ENCODE assay signal across 9 cellular contexts in genomic region chr19:3162418-3163229, GRCh38. TPM values are rescaled to one million over a fixed set of nuclear protein-coding genes. Genes with fewer than 3 reads are reported as not detected.
A peak's percentile ranks its signal among the peaks of the same experiment; 100 is the strongest.
DNase-seq lines count a peak whose midpoint lies in the region; ATAC-seq, FAIRE-seq and TF ChIP-seq lines count a peak whose summit lies in the region.
"Had no signal": no experiment of that assay in that cellular context is flagged by ENCODE, and none has a peak within 500 bp of the region (broad histone marks: within the 10 kb centered on the region; RNA-seq: fewer than 3 reads in every experiment).

No MANE protein-coding gene starts in this region.

- H3K27ac ChIP-seq in PC-3 (ENCODE audit: low read length) (no peak overlapping the region), caudate nucleus (ENCODE audit: low read depth, low read length) (no peak overlapping the region), esophagus squamous epithelium (no peak overlapping the region)

- intact Hi-C loops in PC-3 (cut with micrococcal nuclease), result loop anchor here (1.0 kb wide), 1 partner anchor 33 kb away; no protein-coding TSS in a partner anchor
- intact Hi-C loops in head of caudate nucleus (cut with DNase I), result loop anchor here (10.0 kb wide), 1 partner anchor 208 kb away; no protein-coding TSS in a partner anchor
- intact Hi-C loops in esophagus squamous epithelium (cut with DNase I), result loop anchor here (5.0 kb wide), 1 partner anchor 85 kb away; no protein-coding TSS in a partner anchor

- POLR2A ChIA-PET in PC-3 (lab: Charles Lee; ENCODE audit: unreplicated experiment), result no interaction called here

- 57 to 78% methylated on average over 7 to 20 of the region's 38 CpGs for WGBS in esophagus squamous epithelium, 2 donors

- DNase-seq in AG08396 (ENCODE audit: low spot score), result peak; percentile 53
- peak; percentile 78 for DNase-seq in COLO829 (ENCODE audit: low spot score)
- DNase-seq in PC-3, result peak; percentile 14
- DNase-seq in epithelial cell of esophagus (ENCODE audit: low read depth), result peak; percentile 45
- DNase-seq in GM12891 (ENCODE audit: insufficient read length, low spot score), result no peak
- DNase-seq in caudate nucleus (lab: John Stamatoyannopoulos, UW), result no peak
- DNase-seq in head of caudate nucleus, result no peak
- DNase-seq in esophagus squamous epithelium (lab: John Stamatoyannopoulos, UW), result no peak

- H3K9me3 ChIP-seq in PC-3 (ENCODE audit: low read length) (no peaks in the 10 kb centered on the region), esophagus squamous epithelium (no peaks in the 10 kb centered on the region)

- TF ChIP-seq CTCF in PC-3 (conservative IDR thresholded peaks at IDR 0.05; ENCODE audit: low read depth, low read length), result no peak
- TF ChIP-seq CTCF in epithelial cell of esophagus (IDR thresholded peaks at IDR 0.05; ENCODE audit: insufficient read depth, low read depth, low read length, missing control alignments), result no peak
- no peak for TF ChIP-seq CTCF in esophagus squamous epithelium (IDR thresholded peaks at IDR 0.05)

- CTCF ChIA-PET in PC-3 (lab: Charles Lee), result interaction anchor here (3.8 kb wide), 1 partner anchor 34 kb away, joined by 28 read pairs; no protein-coding TSS in a partner anchor

- H3F3A ChIP-seq in PC-3 (ENCODE audit: low read length, unreplicated experiment), result no peaks in the 10 kb centered on the region

- H2AFZ ChIP-seq in PC-3 (ENCODE audit: low read length), result peak overlapping the region; percentile 87; the same call in 1 of the 2 replicates

- TF ChIP-seq POLR2A in GM12891 (IDR thresholded peaks at IDR 0.05; ENCODE audit: low read depth, low read length) (no peak), esophagus squamous epithelium (IDR thresholded peaks at IDR 0.05) (no peak)

- no peaks in the 10 kb centered on the region for H3K36me3 ChIP-seq in PC-3 (ENCODE audit: low read depth, low read length)
- H3K36me3 ChIP-seq in esophagus squamous epithelium, result peaks cover 0 to 88% (median 4%) of the 10 kb centered on the region in 3 donors

- FAIRE-seq in GM12891 (lab: Jason Lieb, UNC), result no peak

- H3K4me2 ChIP-seq in PC-3 (ENCODE audit: low read length), result peak overlapping the region; percentile 94

- H3K4me3 ChIP-seq in PC-3 (ENCODE audit: low read length) (no peak overlapping the region), epithelial cell of esophagus (ENCODE audit: low read length) (no peak overlapping the region), esophagus squamous epithelium (no peak overlapping the region)

- no peaks in the 10 kb centered on the region for H3K79me2 ChIP-seq in PC-3 (ENCODE audit: low read length)

- H3K4me1 ChIP-seq in PC-3 (ENCODE audit: insufficient read depth, low read length) (peaks cover 15% of the 10 kb centered on the region), esophagus squamous epithelium (peaks cover 0 to 14% (median 0%) of the 10 kb centered on the region in 3 donors)

- no peaks in the 10 kb centered on the region for H3K27me3 ChIP-seq in PC-3 (ENCODE audit: low read length)
- no peaks in the 10 kb centered on the region for H3K27me3 ChIP-seq in esophagus squamous epithelium

- no TSS peak for BruUV-seq in PC-3 (replicated peaks; lab: Mats Ljungman, UMichigan)

- ATAC-seq in PC-3, result no peak

- H4K20me1 ChIP-seq in PC-3 (ENCODE audit: low read length), result no peaks in the 10 kb centered on the region

- no peaks in the 10 kb centered on the region for H3K9me2 ChIP-seq in PC-3 (replicated peaks; ENCODE audit: low read length)

- no peak overlapping the region for H3K9ac ChIP-seq in PC-3 (ENCODE audit: low read length)

TF ChIP-seq in GM12891, 5 proteins besides CTCF, POLR2A, EP300 and RAD21:
- TF ChIP-seq SPI1 (IDR thresholded peaks at IDR 0.05; ENCODE audit: low read depth, low read length), result no peak
- TF ChIP-seq TAF1 (IDR thresholded peaks at IDR 0.05; ENCODE audit: low read depth, low read length), result no peak
- TF ChIP-seq POU2F2 (IDR thresholded peaks at IDR 0.05; ENCODE audit: low read depth, low read length), result no peak

RNA-seq across cellular contexts. Expression of gene S1PR4, which starts 15.9 kb away (rescaled TPM):
- 0.26 and 1.3 TPM in 2 replicates for total RNA-seq in PC-3 (2014; rRNA removed)
- polyA plus RNA-seq in GM12891 (2012; ENCODE audit: low read depth, missing spikeins), result 10.8 TPM
- total RNA-seq in esophagus squamous epithelium, result 1 to 10 TPM in 3 of 4 donors, under 1 TPM in 1; 0.53 to 4.2 (median 1.9) TPM
- total RNA-seq: endodermal cell had no signal

RNA-seq across cellular contexts. Expression of gene NCLN, which starts 23.1 kb away (rescaled TPM):
- total RNA-seq in PC-3 (2014; rRNA removed) (74.7 and 132 TPM in 2 replicates), esophagus squamous epithelium (10 to 100 TPM; 27.3 to 59.6 (median 40.8) TPM)
- polyA plus RNA-seq in GM12891 (2012; ENCODE audit: low read depth, missing spikeins), result 29.7 TPM

RNA-seq across cellular contexts. Expression of gene GNA15, which starts 26.8 kb away (rescaled TPM):
- total RNA-seq in PC-3 (2014; rRNA removed) (not detected in 2 replicates), esophagus squamous epithelium (100 to 1,000 TPM in 3 of 4 donors, 10 to 100 TPM in 1; 72.7 to 186 (median 132) TPM)
- polyA plus RNA-seq in GM12891 (2012; ENCODE audit: low read depth, missing spikeins), result 15.9 TPM
- total RNA-seq: endodermal cell had no signal

Comparison
In these comparisons a context has a peak if more than half of its experiments do, and no peak if none do; other contexts are left out.
1. DNase-seq: peak in AG08396 (single experiment), COLO829 (single experiment), PC-3 (single experiment) and epithelial cell of esophagus (single experiment); none in GM12891 (single experiment), caudate nucleus (0 of 61), head of caudate nucleus (0 of 42) and esophagus squamous epithelium (single experiment).
2. RNA of gene GNA15, which starts 26.8 kb away (total RNA-seq): 72.7 to 186 TPM in esophagus squamous epithelium; not detected in PC-3; every median in the first group is over 10 times any median in the second.